Comparison of ENCODE assay signal across 26 cellular contexts in genomic region chr10:110753462-110753861, GRCh38.
"Had no signal": no experiment of that assay in that cellular context is flagged by ENCODE, and none has a peak within 500 bp of the region (broad histone marks: within the 10 kb centered on the region; RNA-seq: fewer than 3 reads in every experiment).

No MANE protein-coding gene starts in this region.

- H3K4me1 ChIP-seq: lower lobe of right lung, right lobe of liver, stomach, thyroid gland, upper lobe of left lung, vagina had no signal

- H3K27ac ChIP-seq: breast epithelium, lower lobe of right lung, ovary, right lobe of liver, stomach, thyroid gland, upper lobe of left lung, vagina had no signal

- H3K27ac Mint-ChIP-seq: activated B cell treated with CpG ODN at 0.5 μM for 24 hours; activated naive CD4-positive, alpha-beta T cell treated with anti-CD3 and anti-CD28 coated beads, Interleukin-2, amount 10 ng/mL, durations not matched to agents 7 days and 5 days; endodermal cell; immature natural killer cell; nephron; progenitor cell of endocrine pancreas had no signal

- H3K27me3 Mint-ChIP-seq: activated B cell treated with CpG ODN at 0.5 μM for 24 hours; activated naive CD4-positive, alpha-beta T cell treated with anti-CD3 and anti-CD28 coated beads, Interleukin-2, amount 10 ng/mL, durations not matched to agents 7 days and 5 days; progenitor cell of endocrine pancreas had no signal

- H3K4me3 Mint-ChIP-seq: activated B cell treated with CpG ODN at 0.5 μM for 24 hours; activated naive CD4-positive, alpha-beta T cell treated with anti-CD3 and anti-CD28 coated beads, Interleukin-2, amount 10 ng/mL, durations not matched to agents 7 days and 5 days; endodermal cell; immature natural killer cell; nephron had no signal

- H3K4me3 ChIP-seq: breast epithelium, lower lobe of right lung, ovary, right lobe of liver, stomach, thyroid gland, upper lobe of left lung, vagina had no signal

- H3K27me3 ChIP-seq: breast epithelium, ovary, right lobe of liver, stomach, thyroid gland, upper lobe of left lung, vagina had no signal

- H3K4me1 Mint-ChIP-seq: activated B cell treated with CpG ODN at 0.5 μM for 24 hours, immature natural killer cell had no signal

- H3K9me3 Mint-ChIP-seq: immature natural killer cell had no signal

- DNase-seq: activated B cell treated with CpG ODN at 0.5 μM for 24 hours; activated CD4-positive, alpha-beta T cell treated with anti-CD3 and anti-CD28 coated beads for 4 hours; activated CD4-positive, alpha-beta T cell treated with anti-CD3 and anti-CD28 coated beads, Interleukin-2, amount 50 U/mL, for 48 hours; activated CD8-positive, alpha-beta memory T cell treated with anti-CD3 and anti-CD28 coated beads, Interleukin-2, amount 50 U/mL, for 48 hours; activated effector memory CD4-positive, alpha-beta T cell treated with anti-CD3 and anti-CD28 coated beads, Interleukin-2, amount 50 U/mL, for 16 hours; activated naive CD4-positive, alpha-beta T cell treated with anti-CD3 and anti-CD28 coated beads, Interleukin-2, amount 10 ng/mL, durations not matched to agents 7 days and 5 days; central memory CD4-positive, alpha-beta T cell; endodermal cell; foreskin fibroblast; head of caudate nucleus; hippocampal formation; immature natural killer cell; lower lobe of right lung; mesenchymal stem cell; ovary; right lobe of liver; stimulated activated CD4-positive, alpha-beta T cell treated with anti-CD3 and anti-CD28 coated beads, Interleukin-2, amount 100 ng/mL, for 48 hours; stomach; thyroid gland; upper lobe of left lung had no signal

- H3K36me3 Mint-ChIP-seq: immature natural killer cell had no signal

- H3K36me3 ChIP-seq: breast epithelium, lower lobe of right lung, ovary, right lobe of liver, stomach, thyroid gland, upper lobe of left lung, vagina had no signal

- ATAC-seq: esophagus mucosa, left lobe of liver, lower lobe of right lung, right lobe of liver had no signal
